In the genomic region with DNA sequence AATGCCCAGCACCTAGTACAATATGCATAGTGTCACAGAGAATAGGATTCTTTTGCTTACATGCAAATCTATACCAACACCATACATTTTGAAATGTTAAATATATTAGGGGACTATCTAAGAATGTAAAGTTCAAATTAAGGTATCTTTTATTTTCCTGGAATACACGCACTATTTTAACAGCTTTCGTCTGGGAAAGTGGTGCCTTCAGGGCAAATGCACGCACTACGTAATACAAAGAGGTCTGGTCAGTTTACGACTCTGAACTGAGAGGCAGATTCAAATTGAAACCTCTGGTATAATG, we compare ENCODE assay signal across 8 cellular contexts. TPM values are rescaled to one million over a fixed set of nuclear protein-coding genes. Genes with fewer than 3 reads are reported as not detected.
DNase-seq lines count a peak whose midpoint lies in the region; ATAC-seq, FAIRE-seq and TF ChIP-seq lines count a peak whose summit lies in the region.

No MANE protein-coding gene starts in this region.

- H2BK12ac ChIP-seq in H1 (ENCODE audit: low read depth, low read length) (no peak overlapping the region; the same call in 1 of the 2 replicates), neuronal stem cell (ENCODE audit: low read length) (no peak overlapping the region)

- H3K4me1 Mint-ChIP-seq in CD4-positive, CD25-positive, alpha-beta regulatory T cell, result peaks cover 25 to 43% (median 38%) of the 10 kb centered on the region in 4 donors
- peaks cover 34% of the 10 kb centered on the region for H3K4me1 Mint-ChIP-seq in activated naive CD8-positive, alpha-beta T cell treated with anti-CD3 and anti-CD28 coated beads for 36 hours

- peaks cover 7% of the 10 kb centered on the region; the same call in 1 of the 2 replicates for H3K23me2 ChIP-seq in H1 (ENCODE audit: low read depth, low read length)

- peaks cover 12% of the 10 kb centered on the region for H3K36me3 Mint-ChIP-seq in CD4-positive, CD25-positive, alpha-beta regulatory T cell
- H3K36me3 Mint-ChIP-seq in activated naive CD8-positive, alpha-beta T cell treated with anti-CD3 and anti-CD28 coated beads for 36 hours, result peaks cover 41% of the 10 kb centered on the region

- no peak for FAIRE-seq in H1 (lab: Jason Lieb, UNC)

- H3K9me1 ChIP-seq in IMR-90 (ENCODE audit: insufficient read depth, low read length), result peaks cover 2% of the 10 kb centered on the region; the same call in 1 of the 2 replicates

- no peak overlapping the region; a peak in 1 of 4 replicates for H4K8ac ChIP-seq in IMR-90 (ENCODE audit: low read depth in 2 of 2, low read length in 2 of 2)
- no peak overlapping the region for H4K8ac ChIP-seq in H1 (ENCODE audit: extremely low read depth, insufficient read depth, low read length)
- H4K8ac ChIP-seq in neuronal stem cell (ENCODE audit: low read depth, low read length), result no peak overlapping the region

- dilution Hi-C loops in IMR-90 (cut with HindIII; ENCODE audit: low sequenced_read_pairs, unreplicated experiment), result no loop called here

- ATAC-seq in CD4-positive, CD25-positive, alpha-beta regulatory T cell (ENCODE audit: low read depth in 2 of 2), result no peak
- ATAC-seq in IMR-90 (ENCODE audit: low read depth) (no peak), HG03135 (IDR thresholded peaks at IDR 0.05; ENCODE audit: unreplicated experiment) (no peak)

- no peak for DNase-seq in CD4-positive, CD25-positive, alpha-beta regulatory T cell
- DNase-seq in IMR-90 (no peak), H1 (ENCODE audit: low read depth in 1 of 2, low spot score in 2 of 2) (no peak), neuronal stem cell (ENCODE audit: low spot score) (no peak), NCI-H128 (lab: John Stamatoyannopoulos, UW; ENCODE audit: unreplicated experiment) (no peak)
- DNase-seq in activated CD8-positive, alpha-beta memory T cell treated with anti-CD3 and anti-CD28 coated beads, Interleukin-2, amount 50 U/mL, for 48 hours, result no peak
- DNase-seq in activated naive CD8-positive, alpha-beta T cell treated with anti-CD3 and anti-CD28 coated beads for 36 hours, result no peak

- H2BK15ac ChIP-seq in IMR-90 (ENCODE audit: low read depth, low read length) (no peak overlapping the region), H1 (ENCODE audit: low read length) (no peak overlapping the region), neuronal stem cell (ENCODE audit: low read length) (no peak overlapping the region)

- no peaks in the 10 kb centered on the region for H3K27me3 ChIP-seq in CD4-positive, CD25-positive, alpha-beta regulatory T cell (ENCODE audit: control insufficient read depth, insufficient read depth, low read length)
- no peaks in the 10 kb centered on the region for H3K27me3 ChIP-seq in IMR-90 (ENCODE audit: control insufficient read depth, insufficient read depth, low read length)
- no peaks in the 10 kb centered on the region for H3K27me3 ChIP-seq in H1 (replicated peaks in 1 of 4; ENCODE audit: control insufficient read depth in 3 of 4, extremely low read depth in 1 of 4, insufficient read depth in 3 of 4, low read length in 3 of 4)
- no peaks in the 10 kb centered on the region for H3K27me3 ChIP-seq in neuronal stem cell (ENCODE audit: control insufficient read depth in 3 of 3, insufficient read depth in 3 of 3, low read depth in 1 of 3, low read length in 3 of 3)

- peaks cover 0 to 12% of the 10 kb centered on the region in 2 experiments; a peak in 2 of 4 replicates for H3K79me1 ChIP-seq in IMR-90 (ENCODE audit: low read depth in 1 of 2, low read length in 2 of 2)
- no peaks in the 10 kb centered on the region; the same call in 1 of the 2 replicates for H3K79me1 ChIP-seq in H1 (ENCODE audit: low read depth, low read length)
- no peaks in the 10 kb centered on the region for H3K79me1 ChIP-seq in neuronal stem cell (ENCODE audit: low read depth, low read length)

- intact Hi-C loops in IMR-90 (cut with micrococcal nuclease), result no loop called here

- in situ Hi-C loops in IMR-90 (cut with MboI; ENCODE audit: low sequenced_read_pairs), result loop anchor here (10.0 kb wide), 1 partner anchor 137 kb away; no protein-coding TSS in a partner anchor

- H3K27ac ChIP-seq in CD4-positive, CD25-positive, alpha-beta regulatory T cell (ENCODE audit: insufficient read depth, low read length, poor library complexity, severe bottlenecking), result peak overlapping the region; percentile 100
- peak overlapping the region; percentile 92; the same call in 1 of the 2 replicates for H3K27ac ChIP-seq in IMR-90 (ENCODE audit: insufficient read depth, low read length)
- H3K27ac ChIP-seq in H1 (ENCODE audit: low read depth, low read length), result peak overlapping the region; percentile 98
- peak overlapping the region; percentile 84 for H3K27ac ChIP-seq in neuronal stem cell (replicated peaks; ENCODE audit: low read length)

- H2AK5ac ChIP-seq in IMR-90 (ENCODE audit: low read depth, low read length) (no peak overlapping the region), H1 (ENCODE audit: low read depth, low read length) (no peak overlapping the region; the same call in 1 of the 2 replicates), neuronal stem cell (ENCODE audit: low read depth, low read length) (no peak overlapping the region)

- no peak for TF ChIP-seq RAD21 in IMR-90 (IDR thresholded peaks at IDR 0.05; ENCODE audit: low read length)
- no peak for TF ChIP-seq RAD21 in H1 (IDR thresholded peaks at IDR 0.05 in 1 of 2, conservative IDR thresholded peaks at IDR 0.05 in 1 of 2; ENCODE audit: low read depth in 2 of 2, low read length in 2 of 2)

- H4K91ac ChIP-seq in IMR-90 (ENCODE audit: insufficient read depth, low read depth, low read length) (no peak overlapping the region), H1 (replicated peaks; ENCODE audit: insufficient read length, low read length) (no peak overlapping the region), neuronal stem cell (ENCODE audit: low read depth, low read length, poor library complexity) (no peak overlapping the region)

- no peak overlapping the region for H2AFZ ChIP-seq in IMR-90 (replicated peaks; ENCODE audit: low read length, poor library complexity)
- no peak overlapping the region for H2AFZ ChIP-seq in H1 (ENCODE audit: low read length)
- H2AFZ ChIP-seq in neuronal stem cell (ENCODE audit: low read length), result no peak overlapping the region

- TF ChIP-seq CTCF in IMR-90 (conservative IDR thresholded peaks at IDR 0.05; ENCODE audit: low read depth, low read length) (no peak), H1 (IDR thresholded peaks at IDR 0.05; ENCODE audit: control extremely low read depth in 1 of 3, insufficient read depth in 1 of 3, low read depth in 1 of 3, low read length in 3 of 3) (no peak)

- H2BK20ac ChIP-seq in IMR-90 (ENCODE audit: low read depth, low read length) (no peak overlapping the region), H1 (ENCODE audit: low read length) (no peak overlapping the region)

- no peak for TF ChIP-seq EP300 in H1 (IDR thresholded peaks at IDR 0.05; ENCODE audit: borderline replicate concordance in 1 of 2, low read depth in 2 of 2, low read length in 2 of 2)

- no peak overlapping the region for H3K27ac Mint-ChIP-seq in CD4-positive, CD25-positive, alpha-beta regulatory T cell
- H3K27ac Mint-ChIP-seq in activated naive CD8-positive, alpha-beta T cell treated with anti-CD3 and anti-CD28 coated beads for 36 hours, result no peak overlapping the region

- peak overlapping the region; percentile 47; the same call in 1 of the 2 replicates for H3K23ac ChIP-seq in IMR-90 (ENCODE audit: low read depth, low read length)
- H3K23ac ChIP-seq in H1 (ENCODE audit: insufficient read length), result no peak overlapping the region
- H3K23ac ChIP-seq in neuronal stem cell (ENCODE audit: low read depth, low read length, poor library complexity), result no peak overlapping the region

- peak overlapping the region; percentile 98 for H2AK9ac ChIP-seq in IMR-90 (replicated peaks; ENCODE audit: low read depth, low read length, poor library complexity)

- no CpG with 5 or more reads among the region's 5 CpGs for WGBS in IMR-90 (ENCODE audit: extremely low coverage in 2 of 2, insufficient read length in 1 of 2), 2 experiments
- WGBS in H1 (ENCODE audit: extremely low coverage in 1 of 2, insufficient coverage in 1 of 2, insufficient read length in 1 of 2, insufficient replicate concordance in 2 of 2, low coverage in 1 of 2, low lambda C conversion rate in 2 of 2, missing lambda C conversion rate in 1 of 2), 2 experiments, result 0% methylated on average over 5 of the region's 5 CpGs; no CpG with 5 or more reads in 1 of the 2 experiments
- WGBS in neuronal stem cell (ENCODE audit: extremely low coverage in 2 of 2, insufficient read length in 2 of 2, insufficient replicate concordance in 1 of 2), 2 donors, result no CpG with 5 or more reads among the region's 5 CpGs

- H3K4ac ChIP-seq in IMR-90 (ENCODE audit: low read depth, low read length), result no peak overlapping the region
- no peak overlapping the region for H3K4ac ChIP-seq in H1 (replicated peaks; ENCODE audit: insufficient read length, low read depth, low read length)
- no peak overlapping the region for H3K4ac ChIP-seq in neuronal stem cell (ENCODE audit: low read length)

- CTCF ChIA-PET in IMR-90 (lab: Yijun Ruan, JAX), result interaction anchor here (0.9 to 1.4 kb wide), 2 partner anchors 11 to 49 kb away, joined by 3 read pairs; no protein-coding TSS in a partner anchor
- CTCF ChIA-PET in H1 (lab: Charles Lee; ENCODE audit: partially characterized antibody), result interaction anchor here (0.8 to 3.5 kb wide), 5 partner anchors 9 to 136 kb away, joined by 3 to 20 read pairs (median 3); a partner anchor contains a TSS

- no peak overlapping the region for H2BK120ac ChIP-seq in IMR-90 (ENCODE audit: low read depth, low read length)
- no peak overlapping the region for H2BK120ac ChIP-seq in H1 (replicated peaks; ENCODE audit: low read depth, low read length)
- H2BK120ac ChIP-seq in neuronal stem cell (ENCODE audit: low read depth, low read length), result no peak overlapping the region

- H3K79me2 ChIP-seq in H1 (ENCODE audit: control insufficient read depth in 1 of 2, insufficient read depth in 2 of 2, low read length in 2 of 2), result peaks cover 47 to 95% of the 10 kb centered on the region in 2 experiments

- H3K9me3 Mint-ChIP-seq in CD4-positive, CD25-positive, alpha-beta regulatory T cell, result no peaks in the 10 kb centered on the region
- peaks cover 2% of the 10 kb centered on the region for H3K9me3 Mint-ChIP-seq in activated naive CD8-positive, alpha-beta T cell treated with anti-CD3 and anti-CD28 coated beads for 36 hours

- no peaks in the 10 kb centered on the region for H3K9me3 ChIP-seq in CD4-positive, CD25-positive, alpha-beta regulatory T cell (ENCODE audit: control insufficient read depth in 2 of 2, low read length in 2 of 2)
- H3K9me3 ChIP-seq in IMR-90 (ENCODE audit: control insufficient read depth, insufficient read depth, low read length) (no peaks in the 10 kb centered on the region), H1 (ENCODE audit: insufficient read depth in 2 of 2, low read depth in 1 of 2, low read length in 1 of 2) (no peaks in the 10 kb centered on the region), neuronal stem cell (replicated peaks in 1 of 2; ENCODE audit: control insufficient read depth in 2 of 2, insufficient read depth in 1 of 2, low read depth in 1 of 2, low read length in 2 of 2) (peaks cover 0 to 37% of the 10 kb centered on the region in 2 donors)

- H3K18ac ChIP-seq in IMR-90 (ENCODE audit: low read depth, low read length) (no peak overlapping the region), H1 (ENCODE audit: extremely low read depth, low read length) (no peak overlapping the region), neuronal stem cell (ENCODE audit: low read length) (no peak overlapping the region)

- H3K36me3 ChIP-seq in CD4-positive, CD25-positive, alpha-beta regulatory T cell (ENCODE audit: control insufficient read depth, insufficient read depth, low read length), result peaks cover 12% of the 10 kb centered on the region
- peaks cover 8% of the 10 kb centered on the region for H3K36me3 ChIP-seq in IMR-90 (ENCODE audit: control insufficient read depth, insufficient read depth, low read length)
- peaks cover 0 to 36% (median 0%) of the 10 kb centered on the region in 4 experiments; a peak in 2 of 8 replicates for H3K36me3 ChIP-seq in H1 (ENCODE audit: control insufficient read depth in 2 of 4, insufficient read depth in 4 of 4, low read length in 3 of 4)
- peaks cover 0 to 71% of the 10 kb centered on the region in 2 donors for H3K36me3 ChIP-seq in neuronal stem cell (replicated peaks in 1 of 2; ENCODE audit: control insufficient read depth in 2 of 2, insufficient read depth in 2 of 2, low read length in 2 of 2)

- no peaks in the 10 kb centered on the region for H3K27me3 Mint-ChIP-seq in CD4-positive, CD25-positive, alpha-beta regulatory T cell
- no peaks in the 10 kb centered on the region for H3K27me3 Mint-ChIP-seq in activated naive CD8-positive, alpha-beta T cell treated with anti-CD3 and anti-CD28 coated beads for 36 hours

- H3K14ac ChIP-seq in IMR-90 (replicated peaks; ENCODE audit: low read depth, low read length), result peak overlapping the region; percentile 99
- no peak overlapping the region for H3K14ac ChIP-seq in H1 (ENCODE audit: insufficient read length)
- no peak overlapping the region for H3K14ac ChIP-seq in neuronal stem cell (ENCODE audit: low read length)

- H3K56ac ChIP-seq in IMR-90 (ENCODE audit: extremely low read depth, insufficient read depth, low read length), result 0 out of 2 replicates have a peak overlapping the region, but pooled peaks have one; percentile 97
- H3K56ac ChIP-seq in H1 (replicated peaks; ENCODE audit: insufficient read length, low read depth, low read length), result no peak overlapping the region

- no peak overlapping the region for H4K5ac ChIP-seq in IMR-90 (ENCODE audit: low read depth, low read length)
- no peak overlapping the region for H4K5ac ChIP-seq in H1 (ENCODE audit: insufficient read length, low read depth, low read length)

- peak overlapping the region; percentile 96 for H3K9ac ChIP-seq in IMR-90 (ENCODE audit: low read depth, low read length)
- peak overlapping the region; percentile 100 for H3K9ac ChIP-seq in H1 (replicated peaks in 1 of 4; ENCODE audit: extremely low read depth in 1 of 4, low read depth in 3 of 4, low read length in 3 of 4)
- no peak overlapping the region for H3K9ac ChIP-seq in neuronal stem cell (ENCODE audit: low read depth, low read length, poor library complexity)

- peak overlapping the region; percentile 99 for H3K4me3 ChIP-seq in CD4-positive, CD25-positive, alpha-beta regulatory T cell (ENCODE audit: low read depth, low read length)
- peak overlapping the region; percentile 62 for H3K4me3 ChIP-seq in IMR-90 (ENCODE audit: insufficient read depth, low read depth, low read length)
- peak overlapping the region; percentile 95 to 100 (median 99) for H3K4me3 ChIP-seq in H1 (ENCODE audit: extremely low read depth in 1 of 4, insufficient read depth in 2 of 4, low read depth in 3 of 4, low read length in 4 of 4)
- peak overlapping the region; percentile 76 to 97 for H3K4me3 ChIP-seq in neuronal stem cell (ENCODE audit: low read length in 2 of 2)

- H3K4me3 Mint-ChIP-seq in CD4-positive, CD25-positive, alpha-beta regulatory T cell, result no peak overlapping the region
- no peak overlapping the region for H3K4me3 Mint-ChIP-seq in activated naive CD8-positive, alpha-beta T cell treated with anti-CD3 and anti-CD28 coated beads for 36 hours

- H2BK5ac ChIP-seq in IMR-90 (ENCODE audit: low read depth, low read length, poor library complexity, severe bottlenecking) (peak overlapping the region; percentile 88), H1 (ENCODE audit: low read depth, low read length) (peak overlapping the region; percentile 99; the same call in 1 of the 2 replicates), neuronal stem cell (ENCODE audit: low read length) (no peak overlapping the region)

- TF ChIP-seq POLR2A in IMR-90 (IDR thresholded peaks at IDR 0.05; ENCODE audit: low read depth, low read length) (no peak), H1 (IDR thresholded peaks at IDR 0.05; ENCODE audit: control extremely low read depth in 1 of 2, low read depth in 2 of 2, low read length in 2 of 2) (no peak)

- H3K4me2 ChIP-seq in IMR-90 (ENCODE audit: low read depth, low read length) (peak overlapping the region; percentile 51), H1 (ENCODE audit: insufficient read depth in 1 of 2, low read depth in 2 of 2, low read length in 2 of 2) (peak overlapping the region; percentile 73 to 78), neuronal stem cell (ENCODE audit: insufficient read depth, low read length, poor library complexity, severe bottlenecking) (no peak overlapping the region)

- no TSS peak for BruUV-seq in IMR-90 (replicated peaks; lab: Mats Ljungman, UMichigan)

- H4K20me1 ChIP-seq in IMR-90 (ENCODE audit: insufficient read depth, low read length) (peaks cover 50% of the 10 kb centered on the region), H1 (replicated peaks in 1 of 2; ENCODE audit: control insufficient read depth in 1 of 2, insufficient read depth in 2 of 2, low read length in 2 of 2) (peaks cover 14 to 26% of the 10 kb centered on the region in 2 experiments)

- peaks cover 63% of the 10 kb centered on the region for H3K4me1 ChIP-seq in CD4-positive, CD25-positive, alpha-beta regulatory T cell (ENCODE audit: control insufficient read depth, insufficient read depth, low read length, poor library complexity, severe bottlenecking)
- 0 out of 2 replicates have a peak, but pooled peaks cover 2% of the 10 kb centered on the region for H3K4me1 ChIP-seq in IMR-90 (ENCODE audit: control insufficient read depth, insufficient read depth, low read length)
- peaks cover 0 to 15% (median 6%) of the 10 kb centered on the region in 4 experiments; a peak in 4 of 7 replicates for H3K4me1 ChIP-seq in H1 (replicated peaks in 1 of 4; ENCODE audit: control insufficient read depth in 3 of 4, insufficient read depth in 4 of 4, low read length in 3 of 4)
- H3K4me1 ChIP-seq in neuronal stem cell (ENCODE audit: control insufficient read depth in 2 of 2, insufficient read depth in 1 of 2, low read depth in 1 of 2, low read length in 2 of 2), result peaks cover 3% of the 10 kb centered on the region in 2 donors

- POLR2A ChIA-PET in IMR-90 (lab: Charles Lee; ENCODE audit: unreplicated experiment), result interaction anchor here (0.5 kb wide), 1 partner anchor 45 kb away, joined by 6 read pairs; no protein-coding TSS in a partner anchor
- POLR2A ChIA-PET in H1 (lab: Charles Lee; ENCODE audit: partially characterized antibody), result interaction anchor here (0.9 to 9.3 kb wide), 30 partner anchors 11 to 296 kb away, joined by 3 to 180 read pairs (median 5); a partner anchor contains a TSS

RNA-seq across cellular contexts. Expression of a gene that starts 0.9 kb away (rescaled TPM):
- total RNA-seq in CD4-positive, CD25-positive, alpha-beta regulatory T cell, result 225 TPM
- 10 to 100 TPM; 46.2 to 52.8 (median 50.1) TPM for polyA plus RNA-seq in CD4-positive, CD25-positive, alpha-beta regulatory T cell
- 129 and 165 TPM in 2 replicates for total RNA-seq in IMR-90 (2012; rRNA removed)
- polyA plus RNA-seq in IMR-90 (2012; rRNA removed) (74.7 and 94.7 TPM in 2 replicates), H1 (2011; rRNA removed) (184 and 224 TPM in 2 replicates)
- polyA plus RNA-seq in IMR-90 (2012; cell fraction: cytosol; rRNA removed), result 14.7 and 36.6 TPM in 2 replicates
- polyA plus RNA-seq in IMR-90 (2012; cell fraction: nucleus; rRNA removed; ENCODE audit: low replicate concordance), result 42.8 and 180 TPM in 2 replicates
- total RNA-seq in H1 (2021; fragmentation: NEBNext Ultra II Directional; extraction: Animal tissue kit (Norgen Biotek cat#: 25700)), result 201 and 206 TPM in 2 replicates
- 191 TPM for polyA plus RNA-seq in H1 (2011; cell fraction: cytosol; rRNA removed)
- polyA plus RNA-seq in H1 (2011; cell fraction: nucleus; rRNA removed), result 343 TPM
- 166 to 259 TPM (median 197 TPM) in 4 replicates for polyA plus RNA-seq in H1 (2012, experiment 1 of 2)
- 45.4 TPM for polyA plus RNA-seq in H1 (2012, experiment 2 of 2)
- polyA plus RNA-seq in H1 (2013, experiment 1 of 2), result 217 TPM
- polyA plus RNA-seq in H1 (2013, experiment 2 of 2), result 211 TPM
- polyA minus RNA-seq in H1 (2011; rRNA and poly(A)+ RNA removed), result 237 and 251 TPM in 2 replicates
- polyA minus RNA-seq in H1 (2011; cell fraction: cytosol; rRNA and poly(A)+ RNA removed), result 148 TPM
- 356 TPM for polyA minus RNA-seq in H1 (2011; cell fraction: nucleus; rRNA and poly(A)+ RNA removed)
- 322 TPM for polyA plus RNA-seq in neuronal stem cell (2013, experiment 1 of 2)
- 298 TPM for polyA plus RNA-seq in neuronal stem cell (2013, experiment 2 of 2)
- 100 to 1,000 TPM; 242 to 255 TPM for total RNA-seq in activated naive CD8-positive, alpha-beta T cell treated with anti-CD3 and anti-CD28 coated beads for 36 hours

RNA-seq across cellular contexts. Expression of a gene that starts 26.8 kb away (rescaled TPM):
- 34.4 TPM for total RNA-seq in CD4-positive, CD25-positive, alpha-beta regulatory T cell
- polyA plus RNA-seq in CD4-positive, CD25-positive, alpha-beta regulatory T cell, result 1 to 10 TPM; 7.6 to 9.3 (median 8.6) TPM
- 30.6 and 76.1 TPM in 2 replicates for total RNA-seq in IMR-90 (2012; rRNA removed)
- polyA plus RNA-seq in IMR-90 (2012; rRNA removed) (24.1 and 31.0 TPM in 2 replicates), H1 (2011; rRNA removed) (5.7 and 6.6 TPM in 2 replicates)
- polyA plus RNA-seq in IMR-90 (2012; cell fraction: cytosol; rRNA removed), result 4.0 and 4.1 TPM in 2 replicates
- 3.2 and 15.4 TPM in 2 replicates for polyA plus RNA-seq in IMR-90 (2012; cell fraction: nucleus; rRNA removed; ENCODE audit: low replicate concordance)
- 20.2 and 21.8 TPM in 2 replicates for total RNA-seq in H1 (2021; fragmentation: NEBNext Ultra II Directional; extraction: Animal tissue kit (Norgen Biotek cat#: 25700))
- polyA plus RNA-seq in H1 (2011; cell fraction: cytosol; rRNA removed), result 13.8 TPM
- polyA plus RNA-seq in H1 (2011; cell fraction: nucleus; rRNA removed), result 6.9 TPM
- 16.5 to 22.0 TPM (median 17.5 TPM) in 4 replicates for polyA plus RNA-seq in H1 (2012, experiment 1 of 2)
- 2.2 TPM for polyA plus RNA-seq in H1 (2012, experiment 2 of 2)
- 10.6 TPM for polyA plus RNA-seq in H1 (2013, experiment 1 of 2)
- polyA plus RNA-seq in H1 (2013, experiment 2 of 2), result 10.2 TPM
- 6.6 and 8.5 TPM in 2 replicates for polyA minus RNA-seq in H1 (2011; rRNA and poly(A)+ RNA removed)
- polyA minus RNA-seq in H1 (2011; cell fraction: cytosol; rRNA and poly(A)+ RNA removed), result 6.3 TPM
- 17.7 TPM for polyA minus RNA-seq in H1 (2011; cell fraction: nucleus; rRNA and poly(A)+ RNA removed)
- 40.1 TPM for polyA plus RNA-seq in neuronal stem cell (2013, experiment 1 of 2)
- polyA plus RNA-seq in neuronal stem cell (2013, experiment 2 of 2), result 40.2 TPM
- 1 to 10 TPM; 7.0 to 8.4 TPM for total RNA-seq in activated naive CD8-positive, alpha-beta T cell treated with anti-CD3 and anti-CD28 coated beads for 36 hours
